Comparison of ENCODE assay signal across 1 cellular context in the genomic region with DNA sequence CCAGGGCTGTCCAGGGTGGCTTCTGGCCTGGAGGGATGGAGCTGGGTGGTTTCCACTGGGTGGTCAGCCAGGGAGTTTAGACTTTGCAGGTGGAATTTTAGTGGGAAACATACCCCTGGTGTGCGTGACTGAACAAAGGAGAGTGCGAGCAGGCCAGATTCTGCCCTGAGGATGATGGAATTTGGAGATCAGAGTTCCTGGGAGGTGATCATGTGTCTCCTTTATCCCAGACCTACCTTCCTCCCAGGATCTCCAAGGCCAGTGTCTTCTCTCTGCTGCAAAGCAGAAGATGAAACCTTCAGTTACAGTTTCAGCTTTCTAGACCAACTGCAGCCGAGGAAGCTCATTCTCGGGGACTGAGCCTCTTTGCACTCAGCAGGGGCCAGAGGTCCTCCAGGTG.
TF ChIP-seq lines count a peak whose summit lies in the region.

No MANE protein-coding gene starts in this region.

TF ChIP-seq in neural cell, 6 proteins besides CTCF, POLR2A, EP300 and RAD21:
- TF ChIP-seq, protein P1, sequence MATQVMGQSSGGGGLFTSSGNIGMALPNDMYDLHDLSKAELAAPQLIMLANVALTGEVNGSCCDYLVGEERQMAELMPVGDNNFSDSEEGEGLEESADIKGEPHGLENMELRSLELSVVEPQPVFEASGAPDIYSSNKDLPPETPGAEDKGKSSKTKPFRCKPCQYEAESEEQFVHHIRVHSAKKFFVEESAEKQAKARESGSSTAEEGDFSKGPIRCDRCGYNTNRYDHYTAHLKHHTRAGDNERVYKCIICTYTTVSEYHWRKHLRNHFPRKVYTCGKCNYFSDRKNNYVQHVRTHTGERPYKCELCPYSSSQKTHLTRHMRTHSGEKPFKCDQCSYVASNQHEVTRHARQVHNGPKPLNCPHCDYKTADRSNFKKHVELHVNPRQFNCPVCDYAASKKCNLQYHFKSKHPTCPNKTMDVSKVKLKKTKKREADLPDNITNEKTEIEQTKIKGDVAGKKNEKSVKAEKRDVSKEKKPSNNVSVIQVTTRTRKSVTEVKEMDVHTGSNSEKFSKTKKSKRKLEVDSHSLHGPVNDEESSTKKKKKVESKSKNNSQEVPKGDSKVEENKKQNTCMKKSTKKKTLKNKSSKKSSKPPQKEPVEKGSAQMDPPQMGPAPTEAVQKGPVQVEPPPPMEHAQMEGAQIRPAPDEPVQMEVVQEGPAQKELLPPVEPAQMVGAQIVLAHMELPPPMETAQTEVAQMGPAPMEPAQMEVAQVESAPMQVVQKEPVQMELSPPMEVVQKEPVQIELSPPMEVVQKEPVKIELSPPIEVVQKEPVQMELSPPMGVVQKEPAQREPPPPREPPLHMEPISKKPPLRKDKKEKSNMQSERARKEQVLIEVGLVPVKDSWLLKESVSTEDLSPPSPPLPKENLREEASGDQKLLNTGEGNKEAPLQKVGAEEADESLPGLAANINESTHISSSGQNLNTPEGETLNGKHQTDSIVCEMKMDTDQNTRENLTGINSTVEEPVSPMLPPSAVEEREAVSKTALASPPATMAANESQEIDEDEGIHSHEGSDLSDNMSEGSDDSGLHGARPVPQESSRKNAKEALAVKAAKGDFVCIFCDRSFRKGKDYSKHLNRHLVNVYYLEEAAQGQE (IDR thresholded peaks at IDR 0.05; ENCODE audit: borderline replicate concordance): no peak
- TF ChIP-seq MXI1 (conservative IDR thresholded peaks at IDR 0.05; ENCODE audit: poor library complexity, severe bottlenecking) (no peak), EZH2 (IDR thresholded peaks at IDR 0.05; ENCODE audit: borderline replicate concordance, insufficient read depth, low read length, poor library complexity, severe bottlenecking) (no peak), SMC3 (conservative IDR thresholded peaks at IDR 0.05; ENCODE audit: poor library complexity) (no peak), TAF1 (IDR thresholded peaks at IDR 0.05; ENCODE audit: low read depth) (no peak), POLR2AphosphoS5 (IDR thresholded peaks at IDR 0.05) (no peak)
